In the genomic region with DNA sequence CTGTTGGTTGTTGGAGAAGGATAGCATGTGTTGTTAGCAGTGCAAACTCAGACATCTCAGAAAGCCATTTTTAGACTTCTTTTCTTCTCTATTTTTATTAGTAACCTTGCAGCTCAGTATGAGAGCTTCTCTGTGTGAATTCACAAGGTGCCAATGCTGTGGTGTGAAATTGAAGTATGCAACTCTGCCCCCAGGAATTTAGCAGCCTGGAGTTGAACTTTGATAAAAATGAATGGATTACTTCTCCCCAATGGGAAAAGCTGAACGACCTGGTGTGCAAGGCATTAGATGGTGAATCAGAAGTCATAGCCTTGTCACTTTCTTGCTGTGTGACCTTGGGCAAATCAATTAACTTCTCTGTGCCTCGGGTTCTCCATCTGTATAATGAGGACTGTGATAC, we compare ENCODE assay signal across 1 cellular context.
TF ChIP-seq lines count a peak whose summit lies in the region.

No MANE protein-coding gene starts in this region.

TF ChIP-seq in GM23338, 12 proteins besides CTCF, POLR2A, EP300 and RAD21:
- no peak for TF ChIP-seq NANOG (IDR thresholded peaks at IDR 0.05; ENCODE audit: borderline replicate concordance)
- no peak for TF ChIP-seq ZNF114 (CRISPR knock-in tag; IDR thresholded peaks at IDR 0.05)
- no peak for TF ChIP-seq ZNF331 (CRISPR knock-in tag; IDR thresholded peaks at IDR 0.05; ENCODE audit: low read depth)
- TF ChIP-seq STAT1 (IDR thresholded peaks at IDR 0.05; ENCODE audit: unreplicated experiment): no peak
- TF ChIP-seq EZH2 (IDR thresholded peaks at IDR 0.05; ENCODE audit: low read depth, unreplicated experiment): no peak
- TF ChIP-seq, protein P1, sequence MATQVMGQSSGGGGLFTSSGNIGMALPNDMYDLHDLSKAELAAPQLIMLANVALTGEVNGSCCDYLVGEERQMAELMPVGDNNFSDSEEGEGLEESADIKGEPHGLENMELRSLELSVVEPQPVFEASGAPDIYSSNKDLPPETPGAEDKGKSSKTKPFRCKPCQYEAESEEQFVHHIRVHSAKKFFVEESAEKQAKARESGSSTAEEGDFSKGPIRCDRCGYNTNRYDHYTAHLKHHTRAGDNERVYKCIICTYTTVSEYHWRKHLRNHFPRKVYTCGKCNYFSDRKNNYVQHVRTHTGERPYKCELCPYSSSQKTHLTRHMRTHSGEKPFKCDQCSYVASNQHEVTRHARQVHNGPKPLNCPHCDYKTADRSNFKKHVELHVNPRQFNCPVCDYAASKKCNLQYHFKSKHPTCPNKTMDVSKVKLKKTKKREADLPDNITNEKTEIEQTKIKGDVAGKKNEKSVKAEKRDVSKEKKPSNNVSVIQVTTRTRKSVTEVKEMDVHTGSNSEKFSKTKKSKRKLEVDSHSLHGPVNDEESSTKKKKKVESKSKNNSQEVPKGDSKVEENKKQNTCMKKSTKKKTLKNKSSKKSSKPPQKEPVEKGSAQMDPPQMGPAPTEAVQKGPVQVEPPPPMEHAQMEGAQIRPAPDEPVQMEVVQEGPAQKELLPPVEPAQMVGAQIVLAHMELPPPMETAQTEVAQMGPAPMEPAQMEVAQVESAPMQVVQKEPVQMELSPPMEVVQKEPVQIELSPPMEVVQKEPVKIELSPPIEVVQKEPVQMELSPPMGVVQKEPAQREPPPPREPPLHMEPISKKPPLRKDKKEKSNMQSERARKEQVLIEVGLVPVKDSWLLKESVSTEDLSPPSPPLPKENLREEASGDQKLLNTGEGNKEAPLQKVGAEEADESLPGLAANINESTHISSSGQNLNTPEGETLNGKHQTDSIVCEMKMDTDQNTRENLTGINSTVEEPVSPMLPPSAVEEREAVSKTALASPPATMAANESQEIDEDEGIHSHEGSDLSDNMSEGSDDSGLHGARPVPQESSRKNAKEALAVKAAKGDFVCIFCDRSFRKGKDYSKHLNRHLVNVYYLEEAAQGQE (IDR thresholded peaks at IDR 0.05; ENCODE audit: unreplicated experiment): no peak
- no peak for TF ChIP-seq CREB1 (CRISPR knock-in tag; IDR thresholded peaks at IDR 0.05; ENCODE audit: low read depth)
- TF ChIP-seq, protein P2, sequence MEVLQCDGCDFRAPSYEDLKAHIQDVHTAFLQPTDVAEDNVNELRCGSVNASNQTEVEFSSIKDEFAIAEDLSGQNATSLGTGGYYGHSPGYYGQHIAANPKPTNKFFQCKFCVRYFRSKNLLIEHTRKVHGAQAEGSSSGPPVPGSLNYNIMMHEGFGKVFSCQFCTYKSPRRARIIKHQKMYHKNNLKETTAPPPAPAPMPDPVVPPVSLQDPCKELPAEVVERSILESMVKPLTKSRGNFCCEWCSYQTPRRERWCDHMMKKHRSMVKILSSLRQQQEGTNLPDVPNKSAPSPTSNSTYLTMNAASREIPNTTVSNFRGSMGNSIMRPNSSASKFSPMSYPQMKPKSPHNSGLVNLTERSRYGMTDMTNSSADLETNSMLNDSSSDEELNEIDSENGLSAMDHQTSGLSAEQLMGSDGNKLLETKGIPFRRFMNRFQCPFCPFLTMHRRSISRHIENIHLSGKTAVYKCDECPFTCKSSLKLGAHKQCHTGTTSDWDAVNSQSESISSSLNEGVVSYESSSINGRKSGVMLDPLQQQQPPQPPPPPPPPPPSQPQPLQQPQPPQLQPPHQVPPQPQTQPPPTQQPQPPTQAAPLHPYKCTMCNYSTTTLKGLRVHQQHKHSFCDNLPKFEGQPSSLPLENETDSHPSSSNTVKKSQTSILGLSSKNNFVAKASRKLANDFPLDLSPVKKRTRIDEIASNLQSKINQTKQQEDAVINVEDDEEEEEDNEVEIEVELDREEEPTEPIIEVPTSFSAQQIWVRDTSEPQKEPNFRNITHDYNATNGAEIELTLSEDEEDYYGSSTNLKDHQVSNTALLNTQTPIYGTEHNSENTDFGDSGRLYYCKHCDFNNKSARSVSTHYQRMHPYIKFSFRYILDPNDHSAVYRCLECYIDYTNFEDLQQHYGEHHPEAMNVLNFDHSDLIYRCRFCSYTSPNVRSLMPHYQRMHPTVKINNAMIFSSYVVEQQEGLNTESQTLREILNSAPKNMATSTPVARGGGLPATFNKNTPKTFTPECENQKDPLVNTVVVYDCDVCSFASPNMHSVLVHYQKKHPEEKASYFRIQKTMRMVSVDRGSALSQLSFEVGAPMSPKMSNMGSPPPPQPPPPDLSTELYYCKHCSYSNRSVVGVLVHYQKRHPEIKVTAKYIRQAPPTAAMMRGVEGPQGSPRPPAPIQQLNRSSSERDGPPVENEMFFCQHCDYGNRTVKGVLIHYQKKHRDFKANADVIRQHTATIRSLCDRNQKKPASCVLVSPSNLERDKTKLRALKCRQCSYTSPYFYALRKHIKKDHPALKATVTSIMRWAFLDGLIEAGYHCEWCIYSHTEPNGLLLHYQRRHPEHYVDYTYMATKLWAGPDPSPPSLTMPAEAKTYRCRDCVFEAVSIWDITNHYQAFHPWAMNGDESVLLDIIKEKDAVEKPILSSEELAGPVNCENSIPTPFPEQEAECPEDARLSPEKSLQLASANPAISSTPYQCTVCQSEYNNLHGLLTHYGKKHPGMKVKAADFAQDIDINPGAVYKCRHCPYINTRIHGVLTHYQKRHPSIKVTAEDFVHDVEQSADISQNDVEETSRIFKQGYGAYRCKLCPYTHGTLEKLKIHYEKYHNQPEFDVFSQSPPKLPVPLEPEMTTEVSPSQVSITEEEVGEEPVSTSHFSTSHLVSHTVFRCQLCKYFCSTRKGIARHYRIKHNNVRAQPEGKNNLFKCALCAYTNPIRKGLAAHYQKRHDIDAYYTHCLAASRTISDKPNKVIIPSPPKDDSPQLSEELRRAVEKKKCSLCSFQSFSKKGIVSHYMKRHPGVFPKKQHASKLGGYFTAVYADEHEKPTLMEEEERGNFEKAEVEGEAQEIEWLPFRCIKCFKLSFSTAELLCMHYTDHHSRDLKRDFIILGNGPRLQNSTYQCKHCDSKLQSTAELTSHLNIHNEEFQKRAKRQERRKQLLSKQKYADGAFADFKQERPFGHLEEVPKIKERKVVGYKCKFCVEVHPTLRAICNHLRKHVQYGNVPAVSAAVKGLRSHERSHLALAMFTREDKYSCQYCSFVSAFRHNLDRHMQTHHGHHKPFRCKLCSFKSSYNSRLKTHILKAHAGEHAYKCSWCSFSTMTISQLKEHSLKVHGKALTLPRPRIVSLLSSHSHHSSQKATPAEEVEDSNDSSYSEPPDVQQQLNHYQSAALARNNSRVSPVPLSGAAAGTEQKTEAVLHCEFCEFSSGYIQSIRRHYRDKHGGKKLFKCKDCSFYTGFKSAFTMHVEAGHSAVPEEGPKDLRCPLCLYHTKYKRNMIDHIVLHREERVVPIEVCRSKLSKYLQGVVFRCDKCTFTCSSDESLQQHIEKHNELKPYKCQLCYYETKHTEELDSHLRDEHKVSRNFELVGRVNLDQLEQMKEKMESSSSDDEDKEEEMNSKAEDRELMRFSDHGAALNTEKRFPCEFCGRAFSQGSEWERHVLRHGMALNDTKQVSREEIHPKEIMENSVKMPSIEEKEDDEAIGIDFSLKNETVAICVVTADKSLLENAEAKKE (CRISPR knock-in tag; IDR thresholded peaks at IDR 0.05): no peak
